ENCODE assay signal across 1 cellular context in the genomic region with DNA sequence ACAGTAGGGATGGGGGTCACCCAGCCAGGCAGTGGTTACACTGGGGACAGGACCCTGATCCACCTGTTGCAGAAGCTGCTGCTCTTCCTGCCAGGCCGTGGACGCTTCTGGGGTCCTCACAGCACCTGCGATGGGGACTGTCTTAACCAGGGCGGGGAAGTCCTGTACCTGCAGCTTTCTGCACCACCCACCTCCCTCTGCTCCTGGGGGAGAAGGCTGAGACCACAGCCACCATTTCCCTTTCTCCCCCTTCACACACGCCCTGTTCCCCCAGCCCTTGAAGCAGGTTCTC.
TF ChIP-seq lines count a peak whose summit lies in the region.

No MANE protein-coding gene starts in this region.

TF ChIP-seq in H1, 55 proteins besides CTCF, POLR2A, EP300 and RAD21:
- no peak for TF ChIP-seq SUZ12 (IDR thresholded peaks at IDR 0.05; ENCODE audit: low read length)
- TF ChIP-seq POU5F1 (IDR thresholded peaks at IDR 0.05; ENCODE audit: low read depth, low read length), result no peak
- TF ChIP-seq SP1 (IDR thresholded peaks at IDR 0.05; ENCODE audit: low read depth, low read length), result no peak
- TF ChIP-seq E2F6 (IDR thresholded peaks at IDR 0.05), result no peak
- TF ChIP-seq KDM5A (IDR thresholded peaks at IDR 0.05; ENCODE audit: low read length), result no peak
- no peak for TF ChIP-seq CEBPB (IDR thresholded peaks at IDR 0.05; ENCODE audit: low read depth, low read length)
- no peak for TF ChIP-seq RFX5 (IDR thresholded peaks at IDR 0.05; ENCODE audit: borderline replicate concordance, low read depth, low read length)
- TF ChIP-seq ZNF274 (IDR thresholded peaks at IDR 0.05; ENCODE audit: borderline replicate concordance, extremely low read depth, low read length), result no peak
- no peak for TF ChIP-seq ATF3 (IDR thresholded peaks at IDR 0.05; ENCODE audit: insufficient read depth, low read depth, low read length)
- no peak for TF ChIP-seq RXRA (IDR thresholded peaks at IDR 0.05; ENCODE audit: insufficient read depth, low read depth, low read length)
- TF ChIP-seq TCF12 (IDR thresholded peaks at IDR 0.05; ENCODE audit: low read depth, low read length), result no peak
- TF ChIP-seq CHD1 (IDR thresholded peaks at IDR 0.05; ENCODE audit: low read depth, low read length), result no peak
- TF ChIP-seq GABPA (IDR thresholded peaks at IDR 0.05; ENCODE audit: borderline replicate concordance, insufficient read depth, low read length), result no peak
- TF ChIP-seq RBBP5 (IDR thresholded peaks at IDR 0.05; ENCODE audit: borderline replicate concordance, low read depth, low read length), result no peak
- no peak for TF ChIP-seq MAFK (IDR thresholded peaks at IDR 0.05; ENCODE audit: low read depth, low read length)
- TF ChIP-seq HDAC2 (IDR thresholded peaks at IDR 0.05; ENCODE audit: borderline replicate concordance in 1 of 2, low read depth in 2 of 2, low read length in 2 of 2), result no peak
- TF ChIP-seq BCL11A (IDR thresholded peaks at IDR 0.05; ENCODE audit: low read depth in 2 of 2, low read length in 2 of 2), result no peak
- TF ChIP-seq EGR1 (IDR thresholded peaks at IDR 0.05; ENCODE audit: borderline replicate concordance, low read depth, low read length), result no peak
- no peak for TF ChIP-seq RNF2 (IDR thresholded peaks at IDR 0.05; ENCODE audit: borderline replicate concordance, low read depth, low read length, missing control alignments, poor library complexity, severe bottlenecking)
- no peak for TF ChIP-seq SIX5 (IDR thresholded peaks at IDR 0.05; ENCODE audit: low read depth, low read length)
